29 cellular contexts compared by ENCODE assay signal in the genomic region with DNA sequence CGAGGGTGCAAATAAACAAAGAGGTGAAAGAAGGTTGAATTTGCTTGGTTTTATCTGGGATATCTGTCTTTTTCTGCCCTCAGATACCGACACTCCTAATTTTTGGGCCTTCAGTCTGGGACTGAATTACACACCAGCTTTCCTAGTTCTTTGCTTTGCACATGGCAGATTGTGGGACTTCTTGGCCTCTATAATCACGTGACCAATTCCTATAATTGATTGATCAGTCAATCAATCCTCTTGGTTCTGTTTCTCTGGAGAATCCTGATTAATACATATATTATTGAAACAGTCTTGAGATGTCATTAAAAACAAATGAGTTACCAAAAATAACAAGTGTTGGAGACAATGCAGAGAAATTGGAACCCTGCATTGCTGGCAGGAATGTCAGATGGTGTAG.
"Had no signal": no experiment of that assay in that cellular context is flagged by ENCODE, and none has a peak within 500 bp of the region (broad histone marks: within the 10 kb centered on the region; RNA-seq: fewer than 3 reads in every experiment).

No MANE protein-coding gene starts in this region.

- H3K36me3 ChIP-seq: stomach, suprapubic skin, thoracic aorta, thyroid gland, tibial artery, tibial nerve, transverse colon, upper lobe of left lung, upper lobe of right lung, uterus, vagina had no signal

- H3K4me1 Mint-ChIP-seq: stimulated activated effector memory CD8-positive, alpha-beta T cell treated with anti-CD3 and anti-CD28 coated beads, Interleukin-12 subunit alpha, Interleukin-12 subunit beta, amount 100 ng/mL, for 72 hours; stimulated activated memory B cell treated with anti-CD40 and anti-IgM and Interleukin-4, amounts not matched to agents 10 μg/mL and 1 μg/mL and 100 μg/mL, for 72 hours; stimulated activated naive B cell treated with anti-CD40 and anti-IgM and Interleukin-4, amounts not matched to agents 10 μg/mL and 1 μg/mL and 100 μg/mL, for 72 hours; stimulated activated naive CD8-positive, alpha-beta T cell treated with anti-CD3 and anti-CD28 coated beads, Interleukin-15, amount 100 ng/mL, for 72 hours had no signal

- H3K27me3 ChIP-seq: suprapubic skin, testis, thyroid gland, tibial artery, tibial nerve, transverse colon, upper lobe of left lung, upper lobe of right lung, uterus, vagina had no signal

- H3K4me3 Mint-ChIP-seq: stimulated activated effector memory CD8-positive, alpha-beta T cell treated with anti-CD3 and anti-CD28 coated beads, Interleukin-12 subunit alpha, Interleukin-12 subunit beta, amount 100 ng/mL, for 72 hours; stimulated activated memory B cell treated with anti-CD40 and anti-IgM and Interleukin-4, amounts not matched to agents 10 μg/mL and 1 μg/mL and 100 μg/mL, for 72 hours; stimulated activated naive B cell treated with anti-CD40 and anti-IgM and Interleukin-4, amounts not matched to agents 10 μg/mL and 1 μg/mL and 100 μg/mL, for 72 hours; stimulated activated naive CD8-positive, alpha-beta T cell treated with anti-CD3 and anti-CD28 coated beads, Interleukin-15, amount 100 ng/mL, for 72 hours; stimulated activated naive CD8-positive, alpha-beta T cell treated with anti-CD3 and anti-CD28 coated beads, Interleukin-15, Interleukin-2, amounts not matched to agents 100 ng/mL and 50 ng/mL, for 24 hours; type B pancreatic cell had no signal

- H3K4me1 ChIP-seq: stomach, suprapubic skin, testis, thyroid gland, tibial artery, tibial nerve, transverse colon, upper lobe of left lung, upper lobe of right lung, uterus, vagina had no signal

- H3K9me3 Mint-ChIP-seq: stimulated activated effector memory CD8-positive, alpha-beta T cell treated with anti-CD3 and anti-CD28 coated beads, Interleukin-12 subunit alpha, Interleukin-12 subunit beta, amount 100 ng/mL, for 72 hours; stimulated activated naive CD8-positive, alpha-beta T cell treated with anti-CD3 and anti-CD28 coated beads, Interleukin-15, Interleukin-2, amounts not matched to agents 100 ng/mL and 50 ng/mL, for 24 hours; type B pancreatic cell had no signal

- H3K27ac Mint-ChIP-seq: stimulated activated effector memory CD8-positive, alpha-beta T cell treated with anti-CD3 and anti-CD28 coated beads, Interleukin-12 subunit alpha, Interleukin-12 subunit beta, amount 100 ng/mL, for 72 hours; stimulated activated memory B cell treated with anti-CD40 and anti-IgM and Interleukin-4, amounts not matched to agents 10 μg/mL and 1 μg/mL and 100 μg/mL, for 72 hours; stimulated activated naive B cell treated with anti-CD40 and anti-IgM and Interleukin-4, amounts not matched to agents 10 μg/mL and 1 μg/mL and 100 μg/mL, for 72 hours; stimulated activated naive CD8-positive, alpha-beta T cell treated with anti-CD3 and anti-CD28 coated beads, Interleukin-15, amount 100 ng/mL, for 72 hours; stimulated activated naive CD8-positive, alpha-beta T cell treated with anti-CD3 and anti-CD28 coated beads, Interleukin-15, Interleukin-2, amounts not matched to agents 100 ng/mL and 50 ng/mL, for 24 hours; type B pancreatic cell had no signal

- H3K27ac ChIP-seq: stomach, suprapubic skin, testis, thoracic aorta, thyroid gland, tibial artery, tibial nerve, transverse colon, upper lobe of left lung, upper lobe of right lung, uterus, vagina had no signal

- H3K9me3 ChIP-seq: stomach, suprapubic skin, testis, thoracic aorta, thyroid gland, tibial artery, tibial nerve, transverse colon, upper lobe of left lung, upper lobe of right lung, uterus, vagina had no signal

- ATAC-seq: stimulated activated effector memory CD8-positive, alpha-beta T cell treated with anti-CD3 and anti-CD28 coated beads, Interleukin-12 subunit alpha, Interleukin-12 subunit beta, amount 100 ng/mL, for 72 hours; stimulated activated memory B cell treated with anti-CD40 and anti-IgM and Interleukin-4, amounts not matched to agents 10 μg/mL and 1 μg/mL and 100 μg/mL, for 72 hours; stimulated activated naive B cell treated with anti-CD40 and anti-IgM and Interleukin-4, amounts not matched to agents 10 μg/mL and 1 μg/mL and 100 μg/mL, for 72 hours; stimulated activated naive CD8-positive, alpha-beta T cell treated with anti-CD3 and anti-CD28 coated beads, Interleukin-15, amount 100 ng/mL, for 72 hours; stimulated activated naive CD8-positive, alpha-beta T cell treated with anti-CD3 and anti-CD28 coated beads, Interleukin-15, Interleukin-2, amounts not matched to agents 100 U/mL and 50 U/mL, for 24 hours; upper lobe of right lung had no signal

- DNase-seq: stimulated activated CD4-positive, alpha-beta T cell treated with anti-CD3 and anti-CD28 coated beads, Interleukin-2, amount 100 ng/mL, for 48 hours; stimulated activated CD4-positive, alpha-beta T cell treated with anti-CD3 and anti-CD28 coated beads, Interleukin-4, amount 100 ng/mL, for 1 hour; stimulated activated CD4-positive, alpha-beta T cell treated with anti-CD3 and anti-CD28 coated beads, Interleukin-4, amount 100 ng/mL, for 24 hours; stimulated activated CD4-positive, alpha-beta T cell treated with anti-CD3 and anti-CD28 coated beads, Interleukin-4, amount 100 ng/mL, for 4 hours; stimulated activated CD8-positive, alpha-beta memory T cell treated with anti-CD3 and anti-CD28 coated beads, Interleukin-4, amount 100 ng/mL, for 48 hours; stimulated activated naive B cell treated with anti-CD40 and anti-IgM and Interleukin-4, amounts not matched to agents 10 μg/mL and 1 μg/mL and 100 μg/mL, for 72 hours; stimulated activated naive CD4-positive, alpha-beta T cell; stimulated activated naive CD4-positive, alpha-beta T cell treated with Interleukin-2 at 50 U/mL for 16 hours; stimulated activated naive CD8-positive, alpha-beta T cell treated with anti-CD3 and anti-CD28 coated beads, Interleukin-15, amount 100 ng/mL, for 72 hours; stimulated activated naive CD8-positive, alpha-beta T cell treated with anti-CD3 and anti-CD28 coated beads, Interleukin-15, Interleukin-2, amounts not matched to agents 100 U/mL and 50 U/mL, for 24 hours; stomach; substantia nigra; testis; thyroid gland; tibial artery; transverse colon; trophoblast cell; upper lobe of left lung; upper lobe of right lung; uterus had no signal

- H3K4me3 ChIP-seq: stomach, suprapubic skin, testis, thoracic aorta, thyroid gland, tibial artery, tibial nerve, transverse colon, upper lobe of left lung, upper lobe of right lung, uterus, vagina had no signal

- FAIRE-seq: urothelium cell line had no signal

- H3K36me3 Mint-ChIP-seq: stimulated activated effector memory CD8-positive, alpha-beta T cell treated with anti-CD3 and anti-CD28 coated beads, Interleukin-12 subunit alpha, Interleukin-12 subunit beta, amount 100 ng/mL, for 72 hours; stimulated activated memory B cell treated with anti-CD40 and anti-IgM and Interleukin-4, amounts not matched to agents 10 μg/mL and 1 μg/mL and 100 μg/mL, for 72 hours; type B pancreatic cell had no signal
